In the genomic region with DNA sequence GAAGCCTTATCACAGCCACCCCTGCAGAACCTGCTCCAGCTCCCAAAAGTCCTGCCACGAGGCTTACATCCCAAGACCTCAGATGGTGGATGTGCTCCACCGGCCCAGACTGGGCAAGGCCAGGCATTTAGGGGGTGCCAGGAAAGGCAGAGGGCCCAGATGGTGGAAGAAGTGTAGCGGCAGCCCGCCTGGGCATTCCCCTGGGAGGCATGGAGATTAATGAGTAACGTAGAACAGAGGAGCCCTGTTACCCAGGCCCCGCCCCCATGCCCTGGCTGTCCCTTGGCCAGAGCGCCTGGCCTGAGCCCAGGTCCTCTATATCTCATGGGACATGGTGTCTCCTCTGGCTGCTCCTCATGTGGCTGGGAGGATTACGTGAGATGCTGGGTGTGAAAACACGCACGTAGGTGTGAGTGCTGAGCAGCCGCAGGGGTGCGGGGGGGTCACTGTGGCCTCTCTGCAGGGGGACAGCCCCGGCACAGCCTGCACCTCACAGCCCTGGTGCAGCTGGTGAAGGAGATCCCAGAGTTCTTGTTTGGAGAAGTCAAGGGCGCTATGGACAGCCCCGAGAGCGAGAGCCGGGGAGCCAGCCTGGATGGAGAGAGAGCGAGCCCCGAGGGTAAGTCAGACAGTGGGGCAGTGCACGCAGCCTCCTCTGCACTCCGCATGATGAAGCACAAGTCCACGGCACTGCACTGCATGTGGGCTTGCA, we compare ENCODE assay signal across 13 cellular contexts. TPM values are rescaled to one million over a fixed set of nuclear protein-coding genes. Genes with fewer than 3 reads are reported as not detected.
A peak's percentile ranks its signal among the peaks of the same experiment; 100 is the strongest.
DNase-seq lines count a peak whose midpoint lies in the region; ATAC-seq and TF ChIP-seq lines count a peak whose summit lies in the region.
"Had no signal": no experiment of that assay in that cellular context is flagged by ENCODE, and none has a peak within 500 bp of the region (broad histone marks: within the 10 kb centered on the region; RNA-seq: fewer than 3 reads in every experiment).

No MANE protein-coding gene starts in this region.

- no peak overlapping the region for H3K27ac Mint-ChIP-seq in endodermal cell
- H3K27ac Mint-ChIP-seq in natural killer cell = peak overlapping the region; percentile 56 to 78

- H3K9me3 Mint-ChIP-seq in endodermal cell = no peaks in the 10 kb centered on the region
- H3K9me3 Mint-ChIP-seq in natural killer cell = no peaks in the 10 kb centered on the region

- TF ChIP-seq CTCF in endodermal cell (conservative IDR thresholded peaks at IDR 0.05) (no peak), natural killer cell (IDR thresholded peaks at IDR 0.05) (no peak)

- no peak overlapping the region for H3K9ac ChIP-seq in endodermal cell (ENCODE audit: extremely low read depth, low read length, poor library complexity, severe bottlenecking)
- H3K9ac ChIP-seq: GM23248 had no signal

- 91 to 94% methylated on average over 10 to 22 of the region's 22 CpGs for WGBS in endodermal cell (ENCODE audit: insufficient coverage in 1 of 2, insufficient read length in 1 of 2), 2 experiments

- peaks cover 10% of the 10 kb centered on the region for H3K4me1 Mint-ChIP-seq in endodermal cell
- peaks cover 31 to 43% of the 10 kb centered on the region in 2 donors for H3K4me1 Mint-ChIP-seq in natural killer cell

- H3K27me3 Mint-ChIP-seq in endodermal cell (ENCODE audit: insufficient read depth) = no peaks in the 10 kb centered on the region
- H3K27me3 Mint-ChIP-seq in natural killer cell (ENCODE audit: low read depth in 2 of 2) = no peaks in the 10 kb centered on the region

- in situ Hi-C loops in Caki2 (cut with HindIII; ENCODE audit: low pct_unique_long_range_greater_than_20kb, low sequenced_read_pairs) = no loop called here

- H3K36me3 ChIP-seq in endodermal cell (ENCODE audit: control insufficient read depth, insufficient read depth, low read length) = peaks cover 7% of the 10 kb centered on the region

- peak; percentile 27 for ATAC-seq in HG03045 (IDR thresholded peaks at IDR 0.05; ENCODE audit: unreplicated experiment)
- ATAC-seq in natural killer cell = peak; percentile 67 to 85 (median 78)
- no peak for ATAC-seq in GM21367 (IDR thresholded peaks at IDR 0.05; ENCODE audit: unreplicated experiment)

- no peak overlapping the region for H3K4me3 ChIP-seq in endodermal cell (ENCODE audit: low read length)
- H3K4me3 ChIP-seq: GM23248 had no signal

- intact Hi-C loops in natural killer cell (cut with micrococcal nuclease) = no loop called here

- H3K9me3 ChIP-seq in endodermal cell (ENCODE audit: control insufficient read depth, low read length) = no peaks in the 10 kb centered on the region

- H3K36me3 Mint-ChIP-seq in endodermal cell (ENCODE audit: low read depth) (peaks cover 25% of the 10 kb centered on the region), natural killer cell (no peaks in the 10 kb centered on the region)

- H3K4me3 Mint-ChIP-seq in endodermal cell = no peak overlapping the region
- peak overlapping the region; percentile 68 for H3K4me3 Mint-ChIP-seq in natural killer cell

- no peaks in the 10 kb centered on the region for H3K4me1 ChIP-seq in endodermal cell (ENCODE audit: control insufficient read depth, insufficient read depth, low read length)

- H3K27ac ChIP-seq in endodermal cell (ENCODE audit: low read depth, low read length) = no peak overlapping the region
- H3K27ac ChIP-seq: GM23248 had no signal

- DNase-seq in Caki2 (ENCODE audit: low read depth) = peak; percentile 68
- peak; percentile 53 for DNase-seq in endodermal cell
- peak; percentile 41 for DNase-seq in natural killer cell
- no peak for DNase-seq in NAMALWA (ENCODE audit: low spot score)
- no peak for DNase-seq in activated CD4-positive, alpha-beta T cell treated with anti-CD3 and anti-CD28 coated beads, Interleukin-2, amount 50 U/mL, for 4 hours
- no peak for DNase-seq in activated CD4-positive, alpha-beta T cell treated with anti-CD3 and anti-CD28 coated beads for 1 hour
- DNase-seq: central memory CD4-positive, alpha-beta T cell; DMS79; GM23248; NCI-H1436 had no signal

- no peaks in the 10 kb centered on the region for H3K27me3 ChIP-seq in endodermal cell (ENCODE audit: control insufficient read depth, insufficient read depth, low read length, poor library complexity, severe bottlenecking)

RNA-seq across cellular contexts. Expression of gene ZNF467, which starts 52.9 kb away (rescaled TPM):
- total RNA-seq in Caki2 (2014; rRNA removed; shearing (Covaris generic); ENCODE audit: low replicate concordance) = 0.41 and 1.4 TPM in 2 replicates
- total RNA-seq in endodermal cell = 1 to 10 TPM in 1 of 2 donors, under 1 TPM in 1; 0.91 to 2.5 TPM
- polyA plus RNA-seq in endodermal cell (2013, experiment 1 of 2) = 6.0 TPM
- 5.3 TPM for polyA plus RNA-seq in endodermal cell (2013, experiment 2 of 2)
- total RNA-seq in natural killer cell = 1 to 10 TPM; 2.8 to 5.4 (median 3.7) TPM
- total RNA-seq: GM23248, kidney epithelial cell had no signal
- polyA plus RNA-seq: GM23248 had no signal

Comparison
In these comparisons a context has a peak if more than half of its experiments do, and no peak if none do; other contexts are left out.
1. DNase-seq: peak in Caki2 (single experiment), endodermal cell (single experiment) and natural killer cell (single experiment); none in NAMALWA (single experiment), activated CD4-positive, alpha-beta T cell treated with anti-CD3 and anti-CD28 coated beads, Interleukin-2, amount 50 U/mL, for 4 hours (0 of 2) and activated CD4-positive, alpha-beta T cell treated with anti-CD3 and anti-CD28 coated beads for 1 hour (single experiment).